ENCODE assay signal across 1 cellular context in genomic region chr19:39333507-39333906, GRCh38.
TF ChIP-seq lines count a peak whose summit lies in the region.

No MANE protein-coding gene starts in this region.

TF ChIP-seq in K562, 482 proteins besides CTCF, POLR2A, EP300 and RAD21 (continued from another document):
- TF ChIP-seq VEZF1 (CRISPR knock-in tag; IDR thresholded peaks at IDR 0.05) (no peak), GABPB2 (CRISPR knock-in tag; conservative IDR thresholded peaks at IDR 0.05) (no peak), CEBPZ (IDR thresholded peaks at IDR 0.05; ENCODE audit: borderline replicate concordance, low read depth, low read length) (no peak), CREB3L1 (IDR thresholded peaks at IDR 0.05; ENCODE audit: borderline replicate concordance, low read depth) (no peak), SMARCA5 (IDR thresholded peaks at IDR 0.05) (peak; percentile 70; the same call in 1 of the 2 replicates), ZNF217 (CRISPR knock-in tag; IDR thresholded peaks at IDR 0.05) (no peak), PBX2 (CRISPR knock-in tag; IDR thresholded peaks at IDR 0.05; ENCODE audit: low read depth) (no peak), PBX2 (tag; conservative IDR thresholded peaks at IDR 0.05; ENCODE audit: low read depth) (no peak), ZMIZ1 (IDR thresholded peaks at IDR 0.05; ENCODE audit: low read depth in 2 of 2, low read length in 2 of 2) (no peak), RBM25 (IDR thresholded peaks at IDR 0.05; ENCODE audit: low read depth, low read length, severe bottlenecking) (peak; percentile 88), ZNF609 (CRISPR knock-in tag; IDR thresholded peaks at IDR 0.05; ENCODE audit: borderline replicate concordance) (no peak)
